In genomic region chr17:70373369-70373768, GRCh38 we compare ENCODE assay signal across 26 cellular contexts.
DNase-seq lines count a peak whose midpoint lies in the region; ATAC-seq, FAIRE-seq and TF ChIP-seq lines count a peak whose summit lies in the region.
"Had no signal": no experiment of that assay in that cellular context is flagged by ENCODE, and none has a peak within 500 bp of the region (broad histone marks: within the 10 kb centered on the region; RNA-seq: fewer than 3 reads in every experiment).

No MANE protein-coding gene starts in this region.

- H3K36me3 ChIP-seq in HEK293 (ENCODE audit: control insufficient read depth in 2 of 2, insufficient read depth in 1 of 2, low read length in 2 of 2) (no peaks in the 10 kb centered on the region), IMR-90 (ENCODE audit: control insufficient read depth, insufficient read depth, low read length) (no peaks in the 10 kb centered on the region), endothelial cell of umbilical vein (ENCODE audit: control insufficient read depth in 2 of 2, extremely low read depth in 1 of 2, insufficient read depth in 2 of 2, low read length in 2 of 2) (no peaks in the 10 kb centered on the region)
- H3K36me3 ChIP-seq: BE2C, BLaER1 had no signal

- no peak overlapping the region for H3K14ac ChIP-seq in IMR-90 (replicated peaks; ENCODE audit: low read depth, low read length)

- H3K23ac ChIP-seq in IMR-90 (ENCODE audit: low read depth, low read length) = no peak overlapping the region

- WGBS in IMR-90 (ENCODE audit: extremely low coverage in 2 of 2, insufficient read length in 1 of 2), 2 experiments = no CpG with 5 or more reads among the region's 1 CpG

- H3K27ac ChIP-seq in HEK293 (ENCODE audit: extremely low read depth, low read depth, low read length) (no peak overlapping the region), IMR-90 (ENCODE audit: insufficient read depth, low read length) (no peak overlapping the region), endothelial cell of umbilical vein (ENCODE audit: insufficient read depth, low read depth, low read length) (no peak overlapping the region)
- H3K27ac ChIP-seq: BLaER1 had no signal

- H3K4ac ChIP-seq in IMR-90 (ENCODE audit: low read depth, low read length) = no peak overlapping the region

- dilution Hi-C loops in IMR-90 (cut with HindIII; ENCODE audit: low sequenced_read_pairs, unreplicated experiment) = no loop called here
- dilution Hi-C loops in endothelial cell of umbilical vein (cut with MboI; ENCODE audit: extremely low pct_ligation_motif_present, low sequenced_read_pairs) = no loop called here

- no peaks in the 10 kb centered on the region for H3K27me3 ChIP-seq in IMR-90 (ENCODE audit: control insufficient read depth, insufficient read depth, low read length)
- H3K27me3 ChIP-seq in endothelial cell of umbilical vein (ENCODE audit: control insufficient read depth in 2 of 2, insufficient read depth in 2 of 2, low read length in 2 of 2) = no peaks in the 10 kb centered on the region
- H3K27me3 ChIP-seq: BE2C, BLaER1 had no signal

- ATAC-seq in IMR-90 (ENCODE audit: low read depth) (no peak), GM19397 (IDR thresholded peaks at IDR 0.05; ENCODE audit: unreplicated experiment) (no peak)
- ATAC-seq: GM12878 had no signal

- TF ChIP-seq RAD21 in IMR-90 (IDR thresholded peaks at IDR 0.05; ENCODE audit: low read length) = no peak

- no peak overlapping the region for H2AK5ac ChIP-seq in IMR-90 (ENCODE audit: low read depth, low read length)

- BruUV-seq in IMR-90 (replicated peaks; lab: Mats Ljungman, UMichigan) = no TSS peak
- no TSS peak for BruUV-seq in endothelial cell of umbilical vein (replicated peaks; lab: Mats Ljungman, UMichigan)

- no peak overlapping the region for H2AFZ ChIP-seq in IMR-90 (replicated peaks; ENCODE audit: low read length, poor library complexity)
- no peak overlapping the region for H2AFZ ChIP-seq in endothelial cell of umbilical vein (ENCODE audit: low read depth, low read length)

- no peak overlapping the region for H4K91ac ChIP-seq in IMR-90 (ENCODE audit: insufficient read depth, low read depth, low read length)

- H2BK15ac ChIP-seq in IMR-90 (ENCODE audit: low read depth, low read length) = no peak overlapping the region

- no peak for TF ChIP-seq CTCF in HEK293 (tag by site-specific recombination; IDR thresholded peaks at IDR 0.05)
- no peak for TF ChIP-seq CTCF in IMR-90 (conservative IDR thresholded peaks at IDR 0.05; ENCODE audit: low read depth, low read length)
- TF ChIP-seq CTCF in endothelial cell of umbilical vein (IDR thresholded peaks at IDR 0.05; ENCODE audit: extremely low read depth in 1 of 2, insufficient read depth in 1 of 2, low read depth in 1 of 2, low read length in 2 of 2) = no peak

- no peak overlapping the region for H2BK20ac ChIP-seq in IMR-90 (ENCODE audit: low read depth, low read length)

- H3K4me3 ChIP-seq in HEK293 (ENCODE audit: low read depth, low read length) = no peak overlapping the region
- H3K4me3 ChIP-seq in IMR-90 (ENCODE audit: insufficient read depth, low read depth, low read length) = no peak overlapping the region
- no peak overlapping the region for H3K4me3 ChIP-seq in endothelial cell of umbilical vein (replicated peaks in 1 of 3; ENCODE audit: insufficient read depth in 1 of 3, low read depth in 1 of 3, low read length in 3 of 3)
- H3K4me3 ChIP-seq: BLaER1, GM12878 had no signal

- intact Hi-C loops in IMR-90 (cut with micrococcal nuclease) (no loop called here), endothelial cell of umbilical vein (cut with micrococcal nuclease) (no loop called here)

- no peaks in the 10 kb centered on the region for H3K9me1 ChIP-seq in IMR-90 (ENCODE audit: insufficient read depth, low read length)
- no peaks in the 10 kb centered on the region for H3K9me1 ChIP-seq in endothelial cell of umbilical vein (replicated peaks; ENCODE audit: control insufficient read depth, extremely low read depth, insufficient read depth, low read length)

- no peak overlapping the region for H3K18ac ChIP-seq in IMR-90 (ENCODE audit: low read depth, low read length)

- no peak overlapping the region for H2BK5ac ChIP-seq in IMR-90 (ENCODE audit: low read depth, low read length, poor library complexity, severe bottlenecking)

- POLR2A ChIA-PET in HEK293 (lab: Yijun Ruan, JAX) = no interaction called here
- POLR2A ChIA-PET in IMR-90 (lab: Charles Lee; ENCODE audit: unreplicated experiment) = no interaction called here
- POLR2A ChIA-PET in endothelial cell of umbilical vein (lab: Charles Lee) = no interaction called here

- H4K8ac ChIP-seq in IMR-90 (ENCODE audit: low read depth in 2 of 2, low read length in 2 of 2) = no peak overlapping the region

- CTCF ChIA-PET in HEK293 (lab: Yijun Ruan, JAX) (no interaction called here), IMR-90 (lab: Yijun Ruan, JAX) (no interaction called here), endothelial cell of umbilical vein (lab: Charles Lee) (no interaction called here)

- H3K9ac ChIP-seq in IMR-90 (ENCODE audit: low read depth, low read length) = no peak overlapping the region
- no peak overlapping the region for H3K9ac ChIP-seq in endothelial cell of umbilical vein (replicated peaks; ENCODE audit: extremely low read depth, insufficient read depth, low read length)
- H3K9ac ChIP-seq: BLaER1 had no signal

- in situ Hi-C loops in IMR-90 (cut with MboI; ENCODE audit: low sequenced_read_pairs) = no loop called here

- no peak for TF ChIP-seq POLR2A in IMR-90 (IDR thresholded peaks at IDR 0.05; ENCODE audit: low read depth, low read length)
- no peak for TF ChIP-seq POLR2A in endothelial cell of umbilical vein (IDR thresholded peaks at IDR 0.05; ENCODE audit: low read depth, low read length)

- DNase-seq in IMR-90 (no peak), endothelial cell of umbilical vein (ENCODE audit: low read depth, low spot score) (no peak)
- no peak for DNase-seq in stimulated activated CD4-positive, alpha-beta T cell treated with anti-CD3 and anti-CD28 coated beads, Interleukin-4, amount 100 ng/mL, for 1 hour
- DNase-seq in activated naive CD4-positive, alpha-beta T cell treated with Interleukin-2 at 50 U/mL for 16 hours = no peak
- DNase-seq: 8988T; ACHN; BE2C; C1 segment of cervical spinal cord; CD4-positive, alpha-beta memory T cell; CD4-positive, CD25-positive, alpha-beta regulatory T cell; CD8-positive, alpha-beta memory T cell; COR-L47; DMS 273 treated with DMSO at 0.1 percent for 48 hours; DMS153; DMS53; DMS79; DND-41; EL; GDM1 had no signal

- no peaks in the 10 kb centered on the region for H4K20me1 ChIP-seq in IMR-90 (ENCODE audit: insufficient read depth, low read length)
- no peaks in the 10 kb centered on the region for H4K20me1 ChIP-seq in endothelial cell of umbilical vein (replicated peaks; ENCODE audit: control insufficient read depth, extremely low read depth, insufficient read depth, low read length)
- H4K20me1 ChIP-seq: BLaER1 had no signal

- no peaks in the 10 kb centered on the region for H3K79me1 ChIP-seq in IMR-90 (ENCODE audit: low read depth in 1 of 2, low read length in 2 of 2)

- H2BK120ac ChIP-seq in IMR-90 (ENCODE audit: low read depth, low read length) = no peak overlapping the region

- no peak overlapping the region for H4K5ac ChIP-seq in IMR-90 (ENCODE audit: low read depth, low read length)

- H3K4me2 ChIP-seq in IMR-90 (ENCODE audit: low read depth, low read length) = no peak overlapping the region
- H3K4me2 ChIP-seq in endothelial cell of umbilical vein (ENCODE audit: insufficient read depth, low read length) = no peak overlapping the region
- H3K4me2 ChIP-seq: BLaER1 had no signal

- peak; percentile 8 for FAIRE-seq in endothelial cell of umbilical vein (lab: Jason Lieb, UNC)
- FAIRE-seq: A204.1, GM12878, GM12892, GM18507 had no signal

- H2AK9ac ChIP-seq in IMR-90 (replicated peaks; ENCODE audit: low read depth, low read length, poor library complexity) = no peak overlapping the region

- H3K56ac ChIP-seq in IMR-90 (ENCODE audit: extremely low read depth, insufficient read depth, low read length) = no peak overlapping the region

- 0 out of 2 replicates have a peak, but pooled peaks cover 2% of the 10 kb centered on the region for H3K4me1 ChIP-seq in HEK293 (ENCODE audit: control insufficient read depth, insufficient read depth, low read length)
- H3K4me1 ChIP-seq in IMR-90 (ENCODE audit: control insufficient read depth, insufficient read depth, low read length) = no peaks in the 10 kb centered on the region
- no peaks in the 10 kb centered on the region for H3K4me1 ChIP-seq in endothelial cell of umbilical vein (ENCODE audit: control insufficient read depth, extremely low read depth, insufficient read depth, low read length)
- H3K4me1 ChIP-seq: BLaER1 had no signal

- no peaks in the 10 kb centered on the region for H3K79me2 ChIP-seq in endothelial cell of umbilical vein (ENCODE audit: control insufficient read depth, insufficient read depth, low read length)

- H3K9me3 ChIP-seq in HEK293 (ENCODE audit: control insufficient read depth, insufficient read depth, low read depth, low read length) (no peaks in the 10 kb centered on the region), IMR-90 (ENCODE audit: control insufficient read depth, insufficient read depth, low read length) (no peaks in the 10 kb centered on the region), endothelial cell of umbilical vein (replicated peaks; ENCODE audit: control insufficient read depth, insufficient read depth, low read length) (no peaks in the 10 kb centered on the region)
- H3K9me3 ChIP-seq: BE2C, BLaER1 had no signal

TF ChIP-seq in HEK293, 187 proteins besides CTCF, POLR2A, EP300 and RAD21 (continues in another document):
- TF ChIP-seq ZBTB20 (tag by site-specific recombination; IDR thresholded peaks at IDR 0.05) (no peak), ZNF239 (tag by site-specific recombination; IDR thresholded peaks at IDR 0.05) (no peak)

TF ChIP-seq in IMR-90, 13 proteins besides CTCF, POLR2A, EP300 and RAD21:
- no peak for TF ChIP-seq BHLHE40 (IDR thresholded peaks at IDR 0.05; ENCODE audit: low read depth, low read length)
- peak; percentile 31; the same call in 1 of the 2 replicates for TF ChIP-seq CEBPB (IDR thresholded peaks at IDR 0.05; ENCODE audit: low read depth, low read length)

TF ChIP-seq in endothelial cell of umbilical vein, 7 proteins besides CTCF, POLR2A, EP300 and RAD21:
- TF ChIP-seq MYC (IDR thresholded peaks at IDR 0.05; ENCODE audit: low read depth, low read length) (no peak), FOS (IDR thresholded peaks at IDR 0.05; ENCODE audit: borderline replicate concordance, insufficient read depth, low read length) (no peak), EZH2 (IDR thresholded peaks at IDR 0.05; ENCODE audit: borderline replicate concordance, low read depth, low read length, severe bottlenecking) (no peak), JUN (IDR thresholded peaks at IDR 0.05; ENCODE audit: borderline replicate concordance, insufficient read depth, insufficient read length, low read depth) (no peak)
